1 cellular context compared by ENCODE assay signal in genomic region chr7:43873300-43873699, GRCh38.
TF ChIP-seq lines count a peak whose summit lies in the region.

No MANE protein-coding gene starts in this region.

TF ChIP-seq in HCT116, 20 proteins besides CTCF, POLR2A, EP300 and RAD21 (continued from another document):
- peak; percentile 13; the same call in 1 of the 2 replicates for TF ChIP-seq POLR2AphosphoS5 (IDR thresholded peaks at IDR 0.05; ENCODE audit: low read depth, low read length)
- TF ChIP-seq FOSL1 (IDR thresholded peaks at IDR 0.05; ENCODE audit: low read depth), result peak; percentile 24; the same call in 1 of the 2 replicates
- peak; percentile 40 for TF ChIP-seq JUND (IDR thresholded peaks at IDR 0.05)
- no peak for TF ChIP-seq ZFX (IDR thresholded peaks at IDR 0.05)
- TF ChIP-seq, protein P1, sequence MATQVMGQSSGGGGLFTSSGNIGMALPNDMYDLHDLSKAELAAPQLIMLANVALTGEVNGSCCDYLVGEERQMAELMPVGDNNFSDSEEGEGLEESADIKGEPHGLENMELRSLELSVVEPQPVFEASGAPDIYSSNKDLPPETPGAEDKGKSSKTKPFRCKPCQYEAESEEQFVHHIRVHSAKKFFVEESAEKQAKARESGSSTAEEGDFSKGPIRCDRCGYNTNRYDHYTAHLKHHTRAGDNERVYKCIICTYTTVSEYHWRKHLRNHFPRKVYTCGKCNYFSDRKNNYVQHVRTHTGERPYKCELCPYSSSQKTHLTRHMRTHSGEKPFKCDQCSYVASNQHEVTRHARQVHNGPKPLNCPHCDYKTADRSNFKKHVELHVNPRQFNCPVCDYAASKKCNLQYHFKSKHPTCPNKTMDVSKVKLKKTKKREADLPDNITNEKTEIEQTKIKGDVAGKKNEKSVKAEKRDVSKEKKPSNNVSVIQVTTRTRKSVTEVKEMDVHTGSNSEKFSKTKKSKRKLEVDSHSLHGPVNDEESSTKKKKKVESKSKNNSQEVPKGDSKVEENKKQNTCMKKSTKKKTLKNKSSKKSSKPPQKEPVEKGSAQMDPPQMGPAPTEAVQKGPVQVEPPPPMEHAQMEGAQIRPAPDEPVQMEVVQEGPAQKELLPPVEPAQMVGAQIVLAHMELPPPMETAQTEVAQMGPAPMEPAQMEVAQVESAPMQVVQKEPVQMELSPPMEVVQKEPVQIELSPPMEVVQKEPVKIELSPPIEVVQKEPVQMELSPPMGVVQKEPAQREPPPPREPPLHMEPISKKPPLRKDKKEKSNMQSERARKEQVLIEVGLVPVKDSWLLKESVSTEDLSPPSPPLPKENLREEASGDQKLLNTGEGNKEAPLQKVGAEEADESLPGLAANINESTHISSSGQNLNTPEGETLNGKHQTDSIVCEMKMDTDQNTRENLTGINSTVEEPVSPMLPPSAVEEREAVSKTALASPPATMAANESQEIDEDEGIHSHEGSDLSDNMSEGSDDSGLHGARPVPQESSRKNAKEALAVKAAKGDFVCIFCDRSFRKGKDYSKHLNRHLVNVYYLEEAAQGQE (IDR thresholded peaks at IDR 0.05; ENCODE audit: low read depth), result no peak
- TF ChIP-seq TCF7L2 (IDR thresholded peaks at IDR 0.05; ENCODE audit: borderline replicate concordance, extremely low read depth, insufficient read depth, insufficient read length), result no peak
- TF ChIP-seq EZH2phosphoT487 (IDR thresholded peaks at IDR 0.05; ENCODE audit: borderline replicate concordance), result no peak
- no peak for TF ChIP-seq EZH2 (IDR thresholded peaks at IDR 0.05)
- TF ChIP-seq SRF (IDR thresholded peaks at IDR 0.05; ENCODE audit: low read depth), result no peak
- no peak for TF ChIP-seq ZBTB33 (IDR thresholded peaks at IDR 0.05; ENCODE audit: extremely low read depth, insufficient replicate concordance, low read length)
